Comparison of ENCODE assay signal across 18 cellular contexts in genomic region chr7:76060842-76061241, GRCh38. TPM values are rescaled to one million over a fixed set of nuclear protein-coding genes. Genes with fewer than 3 reads are reported as not detected.
A peak's percentile ranks its signal among the peaks of the same experiment; 100 is the strongest.
DNase-seq lines count a peak whose midpoint lies in the region; ATAC-seq and TF ChIP-seq lines count a peak whose summit lies in the region.
"Had no signal": no experiment of that assay in that cellular context is flagged by ENCODE, and none has a peak within 500 bp of the region (broad histone marks: within the 10 kb centered on the region; RNA-seq: fewer than 3 reads in every experiment).

No MANE protein-coding gene starts in this region.

- WGBS in testis, 2 donors = 41 to 73% methylated on average over 6 of the region's 6 CpGs

- no peaks in the 10 kb centered on the region for H3K36me3 ChIP-seq in testis (ENCODE audit: low read depth, missing control alignments)

- H3K4me1 ChIP-seq in testis = no peaks in the 10 kb centered on the region
- H3K4me1 ChIP-seq: SJSA1 had no signal

- H3K9me3 ChIP-seq in testis = no peaks in the 10 kb centered on the region
- H3K9me3 ChIP-seq: SJSA1 had no signal

- ATAC-seq in Right ventricle myocardium inferior (peak; percentile 68), left lobe of liver (peak; percentile 73)

- no peak overlapping the region for H3K4me3 ChIP-seq in testis
- H3K4me3 ChIP-seq: SJSA1 had no signal

- H3K27ac ChIP-seq in VCaP = peak overlapping the region; percentile 16; the same call in 1 of the 2 replicates
- H3K27ac ChIP-seq in testis = no peak overlapping the region
- H3K27ac ChIP-seq: SJSA1 had no signal

- peak; percentile 88 for DNase-seq in Right ventricle myocardium inferior (ENCODE audit: missing footprints)
- peak; percentile 96 for DNase-seq in left lobe of liver (ENCODE audit: low spot score)
- DNase-seq in testis = peak; percentile 41
- no peak for DNase-seq in NCI-H2227 treated with DMSO at 0.1 percent for 48 hours (lab: John Stamatoyannopoulos, UW)
- DNase-seq in NCI-H524 treated with DMSO at 0.1 percent for 48 hours (lab: John Stamatoyannopoulos, UW) = no peak
- DNase-seq in activated gamma-delta T cell treated with Interleukin-2 at 50 U/mL for 16 hours = no peak
- no peak for DNase-seq in DMS 273 treated with DMSO at 0.1 percent for 48 hours (lab: John Stamatoyannopoulos, UW)
- DNase-seq: ACHN; Calu3; CD4-positive, alpha-beta T cell; DMS79 treated with DMSO at 0.1 percent for 48 hours; GOT3; HFFc6; Kasumi-1; NCI-H2029; NCI-H526 had no signal

- no peak for TF ChIP-seq POLR2A in testis (IDR thresholded peaks at IDR 0.05)

- intact Hi-C loops in Right ventricle myocardium inferior (cut with DNase I) = no loop called here
- intact Hi-C loops in testis (cut with DNase I; ENCODE audit: low total_unique reads) = no loop called here

- TF ChIP-seq CTCF in VCaP (conservative IDR thresholded peaks at IDR 0.05) (no peak), testis (IDR thresholded peaks at IDR 0.05) (no peak)

- no peaks in the 10 kb centered on the region for H3K27me3 ChIP-seq in testis
- H3K27me3 ChIP-seq: SJSA1 had no signal

RNA-seq across cellular contexts. Expression of gene MDH2, which starts 12.9 kb away (rescaled TPM):
- total RNA-seq in Right ventricle myocardium inferior = 688 TPM
- 184 TPM for total RNA-seq in left lobe of liver
- total RNA-seq in testis = 100 to 1,000 TPM in 1 of 2 donors, 10 to 100 TPM in 1; 93.3 to 102 TPM
- 154 TPM for polyA plus RNA-seq in testis (ENCODE audit: insufficient read depth, low read depth, low replicate concordance)

RNA-seq across cellular contexts. Expression of gene STYXL1, which starts 13.0 kb away (rescaled TPM):
- total RNA-seq in Right ventricle myocardium inferior (21.6 TPM), left lobe of liver (17.6 TPM), testis (10 to 100 TPM; 47.0 to 48.3 TPM)
- polyA plus RNA-seq in testis (ENCODE audit: insufficient read depth, low read depth, low replicate concordance) = 122 TPM

Comparison
In these comparisons a context has a peak if more than half of its experiments do, and no peak if none do; other contexts are left out.
1. DNase-seq: peak in Right ventricle myocardium inferior (single experiment), left lobe of liver (single experiment) and testis (single experiment); none in NCI-H2227 treated with DMSO at 0.1 percent for 48 hours (single experiment), NCI-H524 treated with DMSO at 0.1 percent for 48 hours (single experiment), activated gamma-delta T cell treated with Interleukin-2 at 50 U/mL for 16 hours (single experiment) and DMS 273 treated with DMSO at 0.1 percent for 48 hours (single experiment).